1 cellular context compared by ENCODE assay signal in the genomic region with DNA sequence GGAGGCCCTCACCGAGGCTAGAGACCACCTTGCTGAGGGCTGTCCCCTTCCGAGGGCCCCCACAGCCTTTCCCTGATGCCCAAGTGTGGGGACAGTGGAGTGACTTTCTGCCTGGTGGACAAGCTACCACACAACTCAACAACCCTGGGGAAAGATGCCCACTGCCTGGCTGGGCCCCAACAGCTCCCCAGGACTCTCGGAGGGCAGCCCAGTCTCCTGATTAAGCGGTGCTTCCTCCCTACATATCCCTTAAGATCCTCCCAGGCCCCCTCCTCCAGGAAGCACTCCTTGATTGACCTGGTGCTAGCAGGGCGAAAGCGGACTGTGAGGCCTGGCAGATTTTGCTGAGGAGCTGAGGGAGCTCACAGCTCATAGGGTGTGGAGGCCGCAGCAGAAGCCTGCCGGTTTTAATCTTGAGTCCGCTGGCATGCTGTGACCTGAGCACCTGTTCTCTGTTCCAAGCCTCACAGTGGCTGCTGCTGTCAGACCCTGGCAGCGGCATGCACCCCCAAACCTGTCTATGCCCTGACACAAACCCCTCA.
TF ChIP-seq lines count a peak whose summit lies in the region.

No MANE protein-coding gene starts in this region.

TF ChIP-seq in A549, 52 proteins besides CTCF, POLR2A, EP300 and RAD21:
- TF ChIP-seq ZFP36 (IDR thresholded peaks at IDR 0.05; ENCODE audit: borderline replicate concordance, partially characterized antibody) = peak; percentile 95
- TF ChIP-seq, protein P1, sequence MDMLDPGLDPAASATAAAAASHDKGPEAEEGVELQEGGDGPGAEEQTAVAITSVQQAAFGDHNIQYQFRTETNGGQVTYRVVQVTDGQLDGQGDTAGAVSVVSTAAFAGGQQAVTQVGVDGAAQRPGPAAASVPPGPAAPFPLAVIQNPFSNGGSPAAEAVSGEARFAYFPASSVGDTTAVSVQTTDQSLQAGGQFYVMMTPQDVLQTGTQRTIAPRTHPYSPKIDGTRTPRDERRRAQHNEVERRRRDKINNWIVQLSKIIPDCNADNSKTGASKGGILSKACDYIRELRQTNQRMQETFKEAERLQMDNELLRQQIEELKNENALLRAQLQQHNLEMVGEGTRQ (IDR thresholded peaks at IDR 0.05) = no peak
